8 cellular contexts compared by ENCODE assay signal in the genomic region with DNA sequence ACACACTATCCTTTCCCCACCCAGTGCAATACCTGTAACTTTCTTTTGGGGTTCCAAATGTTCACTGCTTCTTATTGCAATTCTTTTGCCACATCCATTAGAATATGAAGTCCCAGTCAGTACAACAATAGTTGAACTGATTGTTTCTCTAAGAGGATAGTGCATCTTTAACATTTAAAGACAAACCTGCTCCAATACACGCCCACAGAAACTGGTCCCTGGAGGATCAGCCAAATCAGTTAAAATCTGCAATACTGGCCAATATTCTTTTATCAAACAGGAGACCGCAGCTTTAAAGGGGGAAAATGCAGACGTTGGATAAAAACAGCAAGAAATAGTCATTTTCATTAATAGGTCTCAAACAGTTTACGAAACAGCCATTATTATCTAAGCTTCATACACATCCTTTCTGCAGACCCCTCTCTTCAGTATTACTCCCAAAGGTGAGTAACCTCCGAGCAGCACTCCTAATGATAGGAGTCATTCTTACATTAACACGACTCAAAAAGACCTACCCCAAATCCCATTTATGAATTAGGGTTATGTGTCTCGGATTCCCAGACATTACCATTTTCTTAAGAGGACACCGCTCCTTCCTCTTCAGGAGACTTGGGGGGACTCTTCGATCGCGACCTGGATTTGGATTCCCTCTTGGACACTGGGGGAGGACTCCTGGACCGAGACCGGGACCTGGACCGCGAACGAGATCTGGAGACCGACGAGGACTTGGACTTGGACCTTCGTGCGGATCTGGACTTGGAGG. TPM values are rescaled to one million over a fixed set of nuclear protein-coding genes. Genes with fewer than 3 reads are reported as not detected.
DNase-seq lines count a peak whose midpoint lies in the region; ATAC-seq and TF ChIP-seq lines count a peak whose summit lies in the region.

No MANE protein-coding gene starts in this region.

- no peak for DNase-seq in activated T-cell treated with anti-CD3 and anti-CD28 coated beads, Interleukin-2, amount 50 U/mL, for 72 hours
- no peak for DNase-seq in activated T-cell treated with anti-CD3 and anti-CD28 coated beads, Interleukin-2, amount 50 U/mL, for 1 hour
- DNase-seq in activated naive CD8-positive, alpha-beta T cell treated with anti-CD3 and anti-CD28 coated beads, Interleukin-2, amount 10 ng/mL, durations not matched to agents 7 days and 5 days = no peak
- DNase-seq in tibial artery (no peak), NCI-H1930 (lab: John Stamatoyannopoulos, UW) (no peak), GDM1 (lab: John Stamatoyannopoulos, UW) (no peak)

- H3K27ac ChIP-seq in layer of hippocampus (ENCODE audit: low read depth, low read length) = peak overlapping the region; percentile 100
- peak overlapping the region; percentile 97 to 100 for H3K27ac ChIP-seq in tibial artery

- peaks cover 62% of the 10 kb centered on the region for H3K4me1 Mint-ChIP-seq in activated T-cell treated with anti-CD3 and anti-CD28 coated beads, Interleukin-2, amount 50 U/mL, for 72 hours (ENCODE audit: low read depth)
- H3K4me1 Mint-ChIP-seq in activated naive CD8-positive, alpha-beta T cell treated with anti-CD3 and anti-CD28 coated beads, Interleukin-2, amount 10 ng/mL, durations not matched to agents 7 days and 5 days = peaks cover 38% of the 10 kb centered on the region

- H3K9me3 ChIP-seq in tibial artery = no peaks in the 10 kb centered on the region

- peak overlapping the region; percentile 94 for H3K4me3 Mint-ChIP-seq in activated T-cell treated with anti-CD3 and anti-CD28 coated beads, Interleukin-2, amount 50 U/mL, for 72 hours
- H3K4me3 Mint-ChIP-seq in activated naive CD8-positive, alpha-beta T cell treated with anti-CD3 and anti-CD28 coated beads, Interleukin-2, amount 10 ng/mL, durations not matched to agents 7 days and 5 days = peak overlapping the region; percentile 99

- H3K4me3 ChIP-seq in tibial artery = peak overlapping the region; percentile 89 to 99

- POLR2A ChIA-PET in activated naive CD8-positive, alpha-beta T cell treated with anti-CD3 and anti-CD28 coated beads, Interleukin-2, amount 10 ng/mL, durations not matched to agents 7 days and 5 days (lab: Charles Lee) = interaction anchor here (0.6 to 5.2 kb wide), 13 partner anchors 9 to 462 kb away, joined by 3 to 100 read pairs (median 9); a partner anchor contains a TSS

- H3K27me3 ChIP-seq in layer of hippocampus (ENCODE audit: control insufficient read depth, insufficient read depth, low read length) = no peaks in the 10 kb centered on the region
- H3K27me3 ChIP-seq in tibial artery = no peaks in the 10 kb centered on the region

- no peak for ATAC-seq in activated T-cell treated with anti-CD3 and anti-CD28 coated beads, Interleukin-2, amount 50 U/mL, for 72 hours (replicated peaks in 1 of 2)
- ATAC-seq in activated naive CD8-positive, alpha-beta T cell treated with anti-CD3 and anti-CD28 coated beads, Interleukin-2, amount 10 ng/mL, durations not matched to agents 7 days and 5 days (ENCODE audit: low read depth) = no peak
- ATAC-seq in HG03159 (IDR thresholded peaks at IDR 0.05; ENCODE audit: unreplicated experiment) = no peak

- H3K9me3 Mint-ChIP-seq in activated T-cell treated with anti-CD3 and anti-CD28 coated beads, Interleukin-2, amount 50 U/mL, for 72 hours = no peaks in the 10 kb centered on the region
- H3K9me3 Mint-ChIP-seq in activated naive CD8-positive, alpha-beta T cell treated with anti-CD3 and anti-CD28 coated beads, Interleukin-2, amount 10 ng/mL, durations not matched to agents 7 days and 5 days = no peaks in the 10 kb centered on the region

- no peak for TF ChIP-seq CTCF in tibial artery (IDR thresholded peaks at IDR 0.05)

- peak overlapping the region; percentile 97 for H3K27ac Mint-ChIP-seq in activated T-cell treated with anti-CD3 and anti-CD28 coated beads, Interleukin-2, amount 50 U/mL, for 72 hours
- peak overlapping the region; percentile 98 for H3K27ac Mint-ChIP-seq in activated naive CD8-positive, alpha-beta T cell treated with anti-CD3 and anti-CD28 coated beads, Interleukin-2, amount 10 ng/mL, durations not matched to agents 7 days and 5 days

- H3K36me3 ChIP-seq in tibial artery = peaks cover 41 to 55% (median 51%) of the 10 kb centered on the region in 3 donors

- peaks cover 20 to 38% of the 10 kb centered on the region in 2 donors for H3K36me3 Mint-ChIP-seq in activated T-cell treated with anti-CD3 and anti-CD28 coated beads, Interleukin-2, amount 50 U/mL, for 72 hours (ENCODE audit: insufficient read depth in 2 of 2)
- peaks cover 41% of the 10 kb centered on the region for H3K36me3 Mint-ChIP-seq in activated naive CD8-positive, alpha-beta T cell treated with anti-CD3 and anti-CD28 coated beads, Interleukin-2, amount 10 ng/mL, durations not matched to agents 7 days and 5 days

- intact Hi-C loops in tibial artery (cut with DNase I; ENCODE audit: low total_unique reads) = loop anchor here (10.0 kb wide), 1 partner anchor 1221 kb away; a partner anchor contains a TSS

- no peaks in the 10 kb centered on the region for H3K27me3 Mint-ChIP-seq in activated T-cell treated with anti-CD3 and anti-CD28 coated beads, Interleukin-2, amount 50 U/mL, for 72 hours (ENCODE audit: low read depth)
- H3K27me3 Mint-ChIP-seq in activated naive CD8-positive, alpha-beta T cell treated with anti-CD3 and anti-CD28 coated beads, Interleukin-2, amount 10 ng/mL, durations not matched to agents 7 days and 5 days = no peaks in the 10 kb centered on the region

- peaks cover 0 to 73% (median 50%) of the 10 kb centered on the region in 4 donors for H3K4me1 ChIP-seq in tibial artery

RNA-seq across cellular contexts. Expression of a gene that starts 1.4 kb away (rescaled TPM):
- total RNA-seq in activated T-cell treated with anti-CD3 and anti-CD28 coated beads, Interleukin-2, amount 50 U/mL, for 72 hours = 100 to 1,000 TPM; 260 to 275 TPM
- total RNA-seq in activated naive CD8-positive, alpha-beta T cell treated with anti-CD3 and anti-CD28 coated beads, Interleukin-2, amount 10 ng/mL, durations not matched to agents 7 days and 5 days = 100 to 1,000 TPM; 376 to 384 TPM

RNA-seq across cellular contexts. Expression of a gene that starts 2.2 kb away (rescaled TPM):
- 10 to 100 TPM; 34.8 to 43.1 TPM for total RNA-seq in activated T-cell treated with anti-CD3 and anti-CD28 coated beads, Interleukin-2, amount 50 U/mL, for 72 hours
- total RNA-seq in activated naive CD8-positive, alpha-beta T cell treated with anti-CD3 and anti-CD28 coated beads, Interleukin-2, amount 10 ng/mL, durations not matched to agents 7 days and 5 days = 10 to 100 TPM; 28.5 to 29.1 TPM

RNA-seq across cellular contexts. Expression of a gene that starts 9.1 kb away (rescaled TPM):
- total RNA-seq in activated T-cell treated with anti-CD3 and anti-CD28 coated beads, Interleukin-2, amount 50 U/mL, for 72 hours = 10 to 100 TPM; 25.4 to 30.7 TPM
- total RNA-seq in activated naive CD8-positive, alpha-beta T cell treated with anti-CD3 and anti-CD28 coated beads, Interleukin-2, amount 10 ng/mL, durations not matched to agents 7 days and 5 days = 10 to 100 TPM; 51.1 to 54.1 TPM

RNA-seq across cellular contexts. Expression of a gene that starts 9.4 kb away (rescaled TPM):
- 10 to 100 TPM; 56.5 to 67.2 TPM for total RNA-seq in activated T-cell treated with anti-CD3 and anti-CD28 coated beads, Interleukin-2, amount 50 U/mL, for 72 hours
- total RNA-seq in activated naive CD8-positive, alpha-beta T cell treated with anti-CD3 and anti-CD28 coated beads, Interleukin-2, amount 10 ng/mL, durations not matched to agents 7 days and 5 days = 10 to 100 TPM; 55.0 to 58.9 TPM

RNA-seq across cellular contexts. Expression of a gene that starts 25.0 kb away (rescaled TPM):
- 10 to 100 TPM; 17.4 to 21.8 TPM for total RNA-seq in activated T-cell treated with anti-CD3 and anti-CD28 coated beads, Interleukin-2, amount 50 U/mL, for 72 hours
- total RNA-seq in activated naive CD8-positive, alpha-beta T cell treated with anti-CD3 and anti-CD28 coated beads, Interleukin-2, amount 10 ng/mL, durations not matched to agents 7 days and 5 days = 10 to 100 TPM; 34.4 to 37.2 TPM
